1 cellular context compared by ENCODE assay signal in genomic region chr20:38725458-38725958, GRCh38.
TF ChIP-seq lines count a peak whose summit lies in the region.

No MANE protein-coding gene starts in this region.

TF ChIP-seq in neural cell, 6 proteins besides CTCF, POLR2A, EP300 and RAD21:
- TF ChIP-seq TAF1 (IDR thresholded peaks at IDR 0.05; ENCODE audit: low read depth) (no peak), MXI1 (conservative IDR thresholded peaks at IDR 0.05; ENCODE audit: poor library complexity, severe bottlenecking) (peak; percentile 65)
